29 cellular contexts compared by ENCODE assay signal in genomic region chr17:31398381-31399275, GRCh38. TPM values are rescaled to one million over a fixed set of nuclear protein-coding genes. Genes with fewer than 3 reads are reported as not detected.
DNase-seq lines count a peak whose midpoint lies in the region; ATAC-seq and TF ChIP-seq lines count a peak whose summit lies in the region.
"Had no signal": no experiment of that assay in that cellular context is flagged by ENCODE, and none has a peak within 500 bp of the region (broad histone marks: within the 10 kb centered on the region; RNA-seq: fewer than 3 reads in every experiment).

No MANE protein-coding gene starts in this region.

- WGBS in endodermal cell (ENCODE audit: insufficient coverage in 1 of 2, insufficient read length in 1 of 2), 2 experiments, result 88 to 92% methylated on average over 9 to 21 of the region's 21 CpGs

- no peaks in the 10 kb centered on the region for H3K4me1 ChIP-seq in endodermal cell (ENCODE audit: control insufficient read depth, insufficient read depth, low read length)
- no peaks in the 10 kb centered on the region for H3K4me1 ChIP-seq in A673 (ENCODE audit: insufficient read depth, low read length, poor library complexity, severe bottlenecking)
- H3K4me1 ChIP-seq: ascending aorta, heart right ventricle, neural progenitor cell, stomach, tibial nerve had no signal

- POLR2A ChIA-PET in A673 (lab: Charles Lee; ENCODE audit: low non-redundant PET), result no interaction called here

- H3K27ac Mint-ChIP-seq in endodermal cell (no peak overlapping the region), T-helper 17 cell (no peak overlapping the region)
- H3K27ac Mint-ChIP-seq in stimulated activated effector memory CD8-positive, alpha-beta T cell treated with anti-CD3 and anti-CD28 coated beads, Interleukin-12 subunit alpha, Interleukin-12 subunit beta, amount 100 ng/mL, for 72 hours, result no peak overlapping the region
- H3K27ac Mint-ChIP-seq: activated CD4-positive, alpha-beta T cell treated with anti-CD3 and anti-CD28 coated beads, Interleukin-2, amount 10 ng/mL, durations not matched to agents 24 days and 14 days; activated naive CD4-positive, alpha-beta T cell treated with anti-CD3 and anti-CD28 coated beads, Interleukin-2, amount 50 U/mL, for 72 hours; CD4-positive, CD25-positive, alpha-beta regulatory T cell; neural progenitor cell had no signal

- peak; percentile 33 for ATAC-seq in stimulated activated effector memory CD8-positive, alpha-beta T cell treated with anti-CD3 and anti-CD28 coated beads, Interleukin-12 subunit alpha, Interleukin-12 subunit beta, amount 100 ng/mL, for 72 hours
- ATAC-seq in T-helper 17 cell, result no peak
- ATAC-seq: activated naive CD4-positive, alpha-beta T cell treated with anti-CD3 and anti-CD28 coated beads, Interleukin-2, amount 50 U/mL, for 72 hours; esophagus mucosa; heart right ventricle had no signal

- H3K27me3 ChIP-seq in endodermal cell (ENCODE audit: control insufficient read depth, insufficient read depth, low read length, poor library complexity, severe bottlenecking), result peaks cover 15% of the 10 kb centered on the region
- H3K27me3 ChIP-seq in A673 (replicated peaks; ENCODE audit: insufficient read depth, low read depth, low read length, poor library complexity), result no peaks in the 10 kb centered on the region
- H3K27me3 ChIP-seq: ascending aorta had no signal

- H3K27ac ChIP-seq in endodermal cell (ENCODE audit: low read depth, low read length), result no peak overlapping the region
- H3K27ac ChIP-seq in A673 (ENCODE audit: low read depth, low read length, poor library complexity, severe bottlenecking), result no peak overlapping the region
- H3K27ac ChIP-seq: ascending aorta, cardiac muscle cell, heart right ventricle, neural progenitor cell, stomach, tibial nerve, WERI-Rb-1 had no signal

- intact Hi-C loops in A673 (cut with micrococcal nuclease; ENCODE audit: unreplicated experiment), result no loop called here

- H3K4me1 Mint-ChIP-seq in endodermal cell, result no peaks in the 10 kb centered on the region
- H3K4me1 Mint-ChIP-seq in stimulated activated effector memory CD8-positive, alpha-beta T cell treated with anti-CD3 and anti-CD28 coated beads, Interleukin-12 subunit alpha, Interleukin-12 subunit beta, amount 100 ng/mL, for 72 hours, result peaks cover 5% of the 10 kb centered on the region
- peaks cover 5% of the 10 kb centered on the region for H3K4me1 Mint-ChIP-seq in T-helper 17 cell
- H3K4me1 Mint-ChIP-seq: activated CD4-positive, alpha-beta T cell treated with anti-CD3 and anti-CD28 coated beads, Interleukin-2, amount 10 ng/mL, durations not matched to agents 24 days and 14 days had no signal

- BruUV-seq in A673 (replicated peaks; lab: Mats Ljungman, UMichigan), result no TSS peak

- H3K27me3 Mint-ChIP-seq in endodermal cell (ENCODE audit: insufficient read depth), result peaks cover 8% of the 10 kb centered on the region
- H3K27me3 Mint-ChIP-seq in T-helper 17 cell, result peaks cover 50% of the 10 kb centered on the region

- CTCF ChIA-PET in A673 (lab: Charles Lee), result no interaction called here

- H3K36me3 Mint-ChIP-seq in endodermal cell (ENCODE audit: low read depth) (no peaks in the 10 kb centered on the region), T-helper 17 cell (ENCODE audit: low read depth) (peaks cover 4% of the 10 kb centered on the region)
- no peaks in the 10 kb centered on the region for H3K36me3 Mint-ChIP-seq in stimulated activated effector memory CD8-positive, alpha-beta T cell treated with anti-CD3 and anti-CD28 coated beads, Interleukin-12 subunit alpha, Interleukin-12 subunit beta, amount 100 ng/mL, for 72 hours
- H3K36me3 Mint-ChIP-seq: activated naive CD4-positive, alpha-beta T cell treated with anti-CD3 and anti-CD28 coated beads, Interleukin-2, amount 50 U/mL, for 72 hours; CD4-positive, CD25-positive, alpha-beta regulatory T cell; neural progenitor cell had no signal

- H3K4me3 ChIP-seq in endodermal cell (ENCODE audit: low read length) (no peak overlapping the region), A673 (ENCODE audit: low read depth, low read length, poor library complexity, severe bottlenecking) (no peak overlapping the region)
- H3K4me3 ChIP-seq: ascending aorta, cardiac muscle cell, heart right ventricle, neural progenitor cell, stomach, tibial nerve had no signal

- no peak overlapping the region for H3K9ac ChIP-seq in endodermal cell (ENCODE audit: extremely low read depth, low read length, poor library complexity, severe bottlenecking)
- H3K9ac ChIP-seq: neural progenitor cell had no signal

- H3K4me3 Mint-ChIP-seq in endodermal cell, result no peak overlapping the region
- H3K4me3 Mint-ChIP-seq in stimulated activated effector memory CD8-positive, alpha-beta T cell treated with anti-CD3 and anti-CD28 coated beads, Interleukin-12 subunit alpha, Interleukin-12 subunit beta, amount 100 ng/mL, for 72 hours, result no peak overlapping the region
- H3K4me3 Mint-ChIP-seq in T-helper 17 cell, result no peak overlapping the region
- H3K4me3 Mint-ChIP-seq: activated CD4-positive, alpha-beta T cell treated with anti-CD3 and anti-CD28 coated beads, Interleukin-2, amount 10 ng/mL, durations not matched to agents 24 days and 14 days; CD4-positive, CD25-positive, alpha-beta regulatory T cell; neural progenitor cell had no signal

- no peaks in the 10 kb centered on the region for H3K9me3 Mint-ChIP-seq in endodermal cell
- H3K9me3 Mint-ChIP-seq in stimulated activated effector memory CD8-positive, alpha-beta T cell treated with anti-CD3 and anti-CD28 coated beads, Interleukin-12 subunit alpha, Interleukin-12 subunit beta, amount 100 ng/mL, for 72 hours, result no peaks in the 10 kb centered on the region
- H3K9me3 Mint-ChIP-seq: activated CD4-positive, alpha-beta T cell treated with anti-CD3 and anti-CD28 coated beads, Interleukin-2, amount 10 ng/mL, durations not matched to agents 24 days and 14 days; activated naive CD4-positive, alpha-beta T cell treated with anti-CD3 and anti-CD28 coated beads, Interleukin-2, amount 50 U/mL, for 72 hours; neural progenitor cell had no signal

- no peak for TF ChIP-seq CTCF in endodermal cell (conservative IDR thresholded peaks at IDR 0.05)
- no peak for TF ChIP-seq CTCF in A673 (conservative IDR thresholded peaks at IDR 0.05; ENCODE audit: low read depth, low read length)

- no peaks in the 10 kb centered on the region for H3K9me3 ChIP-seq in endodermal cell (ENCODE audit: control insufficient read depth, low read length)
- H3K9me3 ChIP-seq in A673 (ENCODE audit: low read depth, low read length, poor library complexity, severe bottlenecking), result no peaks in the 10 kb centered on the region
- H3K9me3 ChIP-seq in T-helper 17 cell (ENCODE audit: control insufficient read depth, low read length, poor library complexity, severe bottlenecking), result no peaks in the 10 kb centered on the region
- H3K9me3 ChIP-seq: ascending aorta, heart right ventricle, stomach, tibial nerve had no signal

- H3K36me3 ChIP-seq in endodermal cell (ENCODE audit: control insufficient read depth, insufficient read depth, low read length) (no peaks in the 10 kb centered on the region), A673 (ENCODE audit: insufficient read depth, low read length, poor library complexity, severe bottlenecking) (no peaks in the 10 kb centered on the region)
- H3K36me3 ChIP-seq: ascending aorta, cardiac muscle cell, heart right ventricle, neural progenitor cell, stomach, tibial nerve, WERI-Rb-1 had no signal

- DNase-seq in D341Med (ENCODE audit: low spot score) (peak; percentile 39), NCI-H1694 (lab: John Stamatoyannopoulos, UW) (peak; percentile 64), endodermal cell (peak; percentile 36), A673 (ENCODE audit: low spot score) (no peak), HCEC 1CT (no peak), T-helper 17 cell (no peak)
- DNase-seq in stimulated activated effector memory CD8-positive, alpha-beta T cell treated with anti-CD3 and anti-CD28 coated beads, Interleukin-12 subunit alpha, Interleukin-12 subunit beta, amount 100 ng/mL, for 72 hours (ENCODE audit: low spot score in 2 of 2), result no peak
- DNase-seq: activated CD4-positive, alpha-beta T cell treated with anti-CD3 and anti-CD28 coated beads, Interleukin-2, amount 10 ng/mL, durations not matched to agents 24 days and 14 days; CD4-positive, CD25-positive, alpha-beta regulatory T cell; cortex of kidney; foreskin fibroblast; GOT3; heart right ventricle; mammary epithelial cell; NCI-H1092; NCI-H187 treated with DMSO at 0.1 percent for 48 hours; NCI-H226; NCI-H748 treated with DMSO at 0.1 percent for 48 hours; stimulated activated CD8-positive, alpha-beta memory T cell treated with anti-CD3 and anti-CD28 coated beads, Interleukin-4, amount 100 ng/mL, for 48 hours; SW 1271; T1000; WERI-Rb-1 had no signal

RNA-seq across cellular contexts. Expression of gene RAB11FIP4, which starts 7.2 kb away (rescaled TPM):
- total RNA-seq in endodermal cell (10 to 100 TPM; 35.6 to 62.2 TPM), A673 (2021) (2.4 and 4.1 TPM in 2 replicates), T-helper 17 cell (10 to 100 TPM; 47.4 to 61.9 TPM)
- polyA plus RNA-seq in endodermal cell (2013, experiment 1 of 2), result 12.5 TPM
- 12.2 TPM for polyA plus RNA-seq in endodermal cell (2013, experiment 2 of 2)

Comparison
In these comparisons a context has a peak if more than half of its experiments do, and no peak if none do; other contexts are left out.
1. DNase-seq: peak in D341Med (single experiment), NCI-H1694 (single experiment) and endodermal cell (single experiment); none in stimulated activated effector memory CD8-positive, alpha-beta T cell treated with anti-CD3 and anti-CD28 coated beads, Interleukin-12 subunit alpha, Interleukin-12 subunit beta, amount 100 ng/mL, for 72 hours (0 of 2), A673 (single experiment), HCEC 1CT (single experiment) and T-helper 17 cell (0 of 3).